34 cellular contexts compared by ENCODE assay signal in genomic region chr17:15406081-15406480, GRCh38.
DNase-seq lines count a peak whose midpoint lies in the region; ATAC-seq and TF ChIP-seq lines count a peak whose summit lies in the region.
"Had no signal": no experiment of that assay in that cellular context is flagged by ENCODE, and none has a peak within 500 bp of the region (broad histone marks: within the 10 kb centered on the region; RNA-seq: fewer than 3 reads in every experiment).

No MANE protein-coding gene starts in this region.

- no peak overlapping the region for H3K4me3 Mint-ChIP-seq in neural progenitor cell
- H3K4me3 Mint-ChIP-seq: CD14-positive monocyte; mesothelial cell of epicardium; naive B cell; stimulated activated memory B cell treated with anti-CD40 and anti-IgM and Interleukin-4, amounts not matched to agents 10 μg/mL and 1 μg/mL and 100 μg/mL, for 72 hours; type B pancreatic cell had no signal

- no peak for ATAC-seq in GM18502 (IDR thresholded peaks at IDR 0.05; ENCODE audit: poor library complexity, unreplicated experiment)
- no peak for ATAC-seq in HG02840 (IDR thresholded peaks at IDR 0.05; ENCODE audit: low FRiP score, unreplicated experiment)
- ATAC-seq: GM12878; left ventricle myocardium superior; stimulated activated memory B cell treated with anti-CD40 and anti-IgM and Interleukin-4, amounts not matched to agents 10 μg/mL and 1 μg/mL and 100 μg/mL, for 72 hours had no signal

- no peaks in the 10 kb centered on the region for H3K36me3 Mint-ChIP-seq in neural progenitor cell
- H3K36me3 Mint-ChIP-seq: CD14-positive monocyte; mesothelial cell of epicardium; naive B cell; stimulated activated memory B cell treated with anti-CD40 and anti-IgM and Interleukin-4, amounts not matched to agents 10 μg/mL and 1 μg/mL and 100 μg/mL, for 72 hours; type B pancreatic cell had no signal

- H3K27ac Mint-ChIP-seq in neural progenitor cell: no peak overlapping the region
- H3K27ac Mint-ChIP-seq: activated T-helper 2 cell treated with anti-CD3 and anti-CD28 coated beads, Interferon-gamma antibody, Interleukin-2, Interleukin-4, amounts not matched to agents 10 μg/mL and 5 μg/mL and 100 μg/mL, durations not matched to agents 14 hours and 24 hours and 36 hours; CD14-positive monocyte; mesothelial cell of epicardium; stimulated activated memory B cell treated with anti-CD40 and anti-IgM and Interleukin-4, amounts not matched to agents 10 μg/mL and 1 μg/mL and 100 μg/mL, for 72 hours; type B pancreatic cell had no signal

- H3K4me1 Mint-ChIP-seq in neural progenitor cell: no peaks in the 10 kb centered on the region
- H3K4me1 Mint-ChIP-seq: naive B cell; stimulated activated memory B cell treated with anti-CD40 and anti-IgM and Interleukin-4, amounts not matched to agents 10 μg/mL and 1 μg/mL and 100 μg/mL, for 72 hours had no signal

- TF ChIP-seq CTCF in cardiac muscle cell (IDR thresholded peaks at IDR 0.05; ENCODE audit: low read depth, low read length) (no peak), neural progenitor cell (IDR thresholded peaks at IDR 0.05) (no peak)

- H3K9me3 Mint-ChIP-seq in neural progenitor cell: no peaks in the 10 kb centered on the region
- H3K9me3 Mint-ChIP-seq: activated T-helper 2 cell treated with anti-CD3 and anti-CD28 coated beads, Interferon-gamma antibody, Interleukin-2, Interleukin-4, amounts not matched to agents 10 μg/mL and 5 μg/mL and 100 μg/mL, durations not matched to agents 14 hours and 24 hours and 36 hours; mesothelial cell of epicardium; naive B cell; stimulated activated memory B cell treated with anti-CD40 and anti-IgM and Interleukin-4, amounts not matched to agents 10 μg/mL and 1 μg/mL and 100 μg/mL, for 72 hours; type B pancreatic cell had no signal

- H3K9me3 ChIP-seq in cardiac muscle cell (ENCODE audit: low read depth): no peaks in the 10 kb centered on the region
- H3K9me3 ChIP-seq in neural progenitor cell (ENCODE audit: low read depth): no peaks in the 10 kb centered on the region

- H3K27ac ChIP-seq in cardiac muscle cell (no peak overlapping the region), neural progenitor cell (no peak overlapping the region)
- H3K27ac ChIP-seq: brain microvascular endothelial cell, epithelial cell of prostate, PC-9, WERI-Rb-1 had no signal

- peaks cover 3% of the 10 kb centered on the region for H3K27me3 Mint-ChIP-seq in neural progenitor cell (ENCODE audit: insufficient read depth, low read depth)
- H3K27me3 Mint-ChIP-seq: type B pancreatic cell had no signal

- no peaks in the 10 kb centered on the region for H4K20me1 ChIP-seq in neural progenitor cell (ENCODE audit: low read depth)

- H3F3A ChIP-seq in neural progenitor cell (ENCODE audit: low read depth): no peaks in the 10 kb centered on the region

- no peaks in the 10 kb centered on the region for H3K79me2 ChIP-seq in neural progenitor cell (ENCODE audit: low read depth)

- no peak overlapping the region for H3K9ac ChIP-seq in neural progenitor cell

- no peaks in the 10 kb centered on the region for H3K36me3 ChIP-seq in cardiac muscle cell
- no peaks in the 10 kb centered on the region for H3K36me3 ChIP-seq in neural progenitor cell
- H3K36me3 ChIP-seq: brain microvascular endothelial cell, WERI-Rb-1 had no signal

- H2AFZ ChIP-seq in neural progenitor cell (replicated peaks): no peak overlapping the region
- H2AFZ ChIP-seq: PC-9 had no signal

- H3K4me3 ChIP-seq in cardiac muscle cell (no peak overlapping the region), neural progenitor cell (no peak overlapping the region)
- H3K4me3 ChIP-seq: GM12878, PC-9 had no signal

- peak; percentile 19 to 40 for DNase-seq in cardiac muscle cell (ENCODE audit: low read depth in 1 of 2, low spot score in 1 of 2)
- DNase-seq in cardiac septum (ENCODE audit: low spot score): no peak
- DNase-seq in T1000 (lab: John Stamatoyannopoulos, UW): peak; percentile 13
- peak; percentile 63 for DNase-seq in kidney tubule cell (ENCODE audit: low spot score)
- no peak for DNase-seq in neural progenitor cell (ENCODE audit: low spot score)
- DNase-seq in OCI-M1 (lab: John Stamatoyannopoulos, UW): no peak
- DNase-seq: activated CD4-positive, alpha-beta T cell treated with anti-CD3 and anti-CD28 coated beads for 4 hours; activated CD8-positive, alpha-beta memory T cell treated with anti-CD3 and anti-CD28 coated beads for 24 hours; activated naive CD4-positive, alpha-beta T cell treated with anti-CD3 and anti-CD28 coated beads, Interleukin-2, amount 50 U/mL, for 16 hours; activated T-cell treated with anti-CD3 and anti-CD28 coated beads for 4 hours; brain microvascular endothelial cell; effector CD8-positive, alpha-beta T cell; KG1; left ventricle myocardium superior; MM.1S; naive B cell; NCI-H2029; NCI-H526 treated with DMSO at 0.1 percent for 48 hours; NK-92 treated with Interleukin-12 subunit alpha and Interleukin-12 subunit beta, amount 100 ng/mL, for 24 hours; PC-9; Right ventricle myocardium superior; substantia nigra; SW 1271; T-helper 9 cell; WERI-Rb-1 had no signal

- no peak overlapping the region for H3K4me2 ChIP-seq in neural progenitor cell
- H3K4me2 ChIP-seq: PC-9 had no signal

- H3K4me1 ChIP-seq in cardiac muscle cell (ENCODE audit: low read depth) (peaks cover 9% of the 10 kb centered on the region), neural progenitor cell (no peaks in the 10 kb centered on the region)

- H3K27me3 ChIP-seq in cardiac muscle cell: no peaks in the 10 kb centered on the region
- no peaks in the 10 kb centered on the region for H3K27me3 ChIP-seq in neural progenitor cell
- H3K27me3 ChIP-seq: brain microvascular endothelial cell had no signal

- intact Hi-C loops in cardiac septum (cut with DNase I): no loop called here

Comparison
In these comparisons a context has a peak if more than half of its experiments do, and no peak if none do; other contexts are left out.
1. DNase-seq: peak in cardiac muscle cell (2 of 2), T1000 (single experiment) and kidney tubule cell (single experiment); none in cardiac septum (single experiment), neural progenitor cell (single experiment) and OCI-M1 (single experiment).